Comparison of ENCODE assay signal across 20 cellular contexts in genomic region chr10:22551966-22552365, GRCh38.
A peak's percentile ranks its signal among the peaks of the same experiment; 100 is the strongest.
DNase-seq lines count a peak whose midpoint lies in the region; ATAC-seq and TF ChIP-seq lines count a peak whose summit lies in the region.
"Had no signal": no experiment of that assay in that cellular context is flagged by ENCODE, and none has a peak within 500 bp of the region (broad histone marks: within the 10 kb centered on the region; RNA-seq: fewer than 3 reads in every experiment).

No MANE protein-coding gene starts in this region.

- no peak for DNase-seq in CD4-positive, alpha-beta T cell
- no peak for DNase-seq in CD8-positive, alpha-beta T cell
- no peak for DNase-seq in central memory CD8-positive, alpha-beta T cell (ENCODE audit: low spot score in 2 of 2)
- DNase-seq in nephron progenitor cell (no peak), NCI-H2196 (lab: John Stamatoyannopoulos, UW; ENCODE audit: unreplicated experiment) (no peak), iPS-NIHi7 (ENCODE audit: extremely low spot score) (no peak), UCSD-AML1 (lab: John Stamatoyannopoulos, UW; ENCODE audit: unreplicated experiment) (no peak)
- no peak for DNase-seq in stimulated activated naive CD8-positive, alpha-beta T cell treated with anti-CD3 and anti-CD28 coated beads, Interleukin-15, amount 100 ng/mL, for 72 hours
- DNase-seq: Calu3; CD8-positive, alpha-beta memory T cell; DMS153; Kasumi-1; MG63; NCI-H1417; NCI-H187; NCI-H446 treated with DMSO at 0.1 percent for 48 hours; NCI-H526 treated with DMSO at 0.1 percent for 48 hours; PC-9; RPMI8226; SHP77 had no signal

- peaks cover 81% of the 10 kb centered on the region for H3K36me3 Mint-ChIP-seq in CD4-positive, alpha-beta T cell (ENCODE audit: low read depth)
- H3K36me3 Mint-ChIP-seq in CD8-positive, alpha-beta T cell: peaks cover 81% of the 10 kb centered on the region
- peaks cover 73% of the 10 kb centered on the region for H3K36me3 Mint-ChIP-seq in central memory CD8-positive, alpha-beta T cell (ENCODE audit: insufficient read depth)
- H3K36me3 Mint-ChIP-seq in nephron progenitor cell (ENCODE audit: low read depth): peaks cover 21% of the 10 kb centered on the region

- POLR2A ChIA-PET in CD4-positive, alpha-beta T cell (lab: Charles Lee): no interaction called here
- POLR2A ChIA-PET in CD8-positive, alpha-beta T cell (lab: Charles Lee): interaction anchor here (0.8 to 1.9 kb wide), 2 partner anchors 21 to 115 kb away, joined by 3 to 9 read pairs; no protein-coding TSS in a partner anchor

- no peaks in the 10 kb centered on the region for H3K9me3 ChIP-seq in CD4-positive, alpha-beta T cell (ENCODE audit: control insufficient read depth, low read length)
- no peaks in the 10 kb centered on the region for H3K9me3 ChIP-seq in CD8-positive, alpha-beta T cell (ENCODE audit: low read length)
- H3K9me3 ChIP-seq: MG63 had no signal

- no peaks in the 10 kb centered on the region for H3K9me3 Mint-ChIP-seq in CD4-positive, alpha-beta T cell
- H3K9me3 Mint-ChIP-seq in CD8-positive, alpha-beta T cell: no peaks in the 10 kb centered on the region
- no peaks in the 10 kb centered on the region for H3K9me3 Mint-ChIP-seq in central memory CD8-positive, alpha-beta T cell
- H3K9me3 Mint-ChIP-seq in nephron progenitor cell: no peaks in the 10 kb centered on the region
- no peaks in the 10 kb centered on the region for H3K9me3 Mint-ChIP-seq in stimulated activated naive CD8-positive, alpha-beta T cell treated with anti-CD3 and anti-CD28 coated beads, Interleukin-15, amount 100 ng/mL, for 72 hours

- H3K36me3 ChIP-seq in CD8-positive, alpha-beta T cell (ENCODE audit: insufficient read depth, low read length): peaks cover 33% of the 10 kb centered on the region

- H3K27me3 Mint-ChIP-seq in CD4-positive, alpha-beta T cell: no peaks in the 10 kb centered on the region
- no peaks in the 10 kb centered on the region for H3K27me3 Mint-ChIP-seq in CD8-positive, alpha-beta T cell (ENCODE audit: low read depth)
- H3K27me3 Mint-ChIP-seq in central memory CD8-positive, alpha-beta T cell: no peaks in the 10 kb centered on the region
- H3K27me3 Mint-ChIP-seq in nephron progenitor cell (ENCODE audit: low read depth, poor library complexity): peaks cover under 1% of the 10 kb centered on the region
- no peaks in the 10 kb centered on the region for H3K27me3 Mint-ChIP-seq in stimulated activated naive CD8-positive, alpha-beta T cell treated with anti-CD3 and anti-CD28 coated beads, Interleukin-15, amount 100 ng/mL, for 72 hours
- H3K27me3 Mint-ChIP-seq: CD8-positive, alpha-beta memory T cell had no signal

- no peak overlapping the region for H3K4me3 ChIP-seq in CD8-positive, alpha-beta T cell (ENCODE audit: low read depth, low read length)
- H3K4me3 ChIP-seq: MG63, PC-9 had no signal

- peaks cover 5% of the 10 kb centered on the region for H3K4me1 Mint-ChIP-seq in CD4-positive, alpha-beta T cell (ENCODE audit: low read depth)
- H3K4me1 Mint-ChIP-seq in CD8-positive, alpha-beta T cell (ENCODE audit: low read depth): peaks cover 27% of the 10 kb centered on the region
- peaks cover 19% of the 10 kb centered on the region for H3K4me1 Mint-ChIP-seq in central memory CD8-positive, alpha-beta T cell
- peaks cover 63% of the 10 kb centered on the region for H3K4me1 Mint-ChIP-seq in nephron progenitor cell
- H3K4me1 Mint-ChIP-seq in stimulated activated naive CD8-positive, alpha-beta T cell treated with anti-CD3 and anti-CD28 coated beads, Interleukin-15, amount 100 ng/mL, for 72 hours: peaks cover 24% of the 10 kb centered on the region

- H3K4me3 Mint-ChIP-seq in CD4-positive, alpha-beta T cell: no peak overlapping the region
- no peak overlapping the region for H3K4me3 Mint-ChIP-seq in CD8-positive, alpha-beta T cell
- no peak overlapping the region for H3K4me3 Mint-ChIP-seq in central memory CD8-positive, alpha-beta T cell
- no peak overlapping the region for H3K4me3 Mint-ChIP-seq in nephron progenitor cell
- H3K4me3 Mint-ChIP-seq in stimulated activated naive CD8-positive, alpha-beta T cell treated with anti-CD3 and anti-CD28 coated beads, Interleukin-15, amount 100 ng/mL, for 72 hours: no peak overlapping the region
- H3K4me3 Mint-ChIP-seq: CD8-positive, alpha-beta memory T cell had no signal

- no peak for ATAC-seq in CD4-positive, alpha-beta T cell (ENCODE audit: poor library complexity)
- no peak for ATAC-seq in CD8-positive, alpha-beta T cell
- no peak for ATAC-seq in central memory CD8-positive, alpha-beta T cell (replicated peaks; ENCODE audit: extremely low read depth, poor library complexity, severe bottlenecking)
- no peak for ATAC-seq in stimulated activated naive CD8-positive, alpha-beta T cell treated with anti-CD3 and anti-CD28 coated beads, Interleukin-15, amount 100 ng/mL, for 72 hours

- CTCF ChIA-PET in CD4-positive, alpha-beta T cell (lab: Charles Lee): interaction anchor here (1.3 kb wide), 1 partner anchor 437 kb away, joined by 6 read pairs; no protein-coding TSS in a partner anchor
- CTCF ChIA-PET in CD8-positive, alpha-beta T cell (lab: Charles Lee): interaction anchor here (0.9 to 2.9 kb wide), 6 partner anchors 7 to 559 kb away, joined by 3 to 26 read pairs (median 6); no protein-coding TSS in a partner anchor

- H3K27ac ChIP-seq in CD4-positive, alpha-beta T cell (ENCODE audit: low read depth, low read length): no peak overlapping the region
- H3K27ac ChIP-seq in CD8-positive, alpha-beta T cell (ENCODE audit: low read depth, low read length): no peak overlapping the region
- H3K27ac ChIP-seq: PC-9 had no signal

- no peaks in the 10 kb centered on the region for H3K4me1 ChIP-seq in CD8-positive, alpha-beta T cell (ENCODE audit: insufficient read depth, low read length)

- H3K27me3 ChIP-seq in CD4-positive, alpha-beta T cell (ENCODE audit: control insufficient read depth, insufficient read depth, low read length): no peaks in the 10 kb centered on the region
- no peaks in the 10 kb centered on the region for H3K27me3 ChIP-seq in CD8-positive, alpha-beta T cell (ENCODE audit: insufficient read depth, low read length)
- H3K27me3 ChIP-seq: MG63 had no signal

- no peak for TF ChIP-seq CTCF in CD4-positive, alpha-beta T cell (IDR thresholded peaks at IDR 0.05)
- no peak for TF ChIP-seq CTCF in CD8-positive, alpha-beta T cell (IDR thresholded peaks at IDR 0.05)
- TF ChIP-seq CTCF in nephron progenitor cell (IDR thresholded peaks at IDR 0.05): no peak

- intact Hi-C loops in CD4-positive, alpha-beta T cell (cut with DNase I, micrococcal nuclease): loop anchor here (2.0 to 5.0 kb wide), 4 partner anchors 439 to 557 kb away; no protein-coding TSS in a partner anchor
- intact Hi-C loops in CD8-positive, alpha-beta T cell (cut with DNase I, micrococcal nuclease): loop anchor here (1.0 to 10.0 kb wide), 7 partner anchors 19 to 560 kb away; partner anchors contain the start of gene DNAJC1 (in 1 of the 2)

- peak overlapping the region; percentile 21 for H3K27ac Mint-ChIP-seq in CD4-positive, alpha-beta T cell
- H3K27ac Mint-ChIP-seq in CD8-positive, alpha-beta T cell: peak overlapping the region; percentile 23
- H3K27ac Mint-ChIP-seq in central memory CD8-positive, alpha-beta T cell (ENCODE audit: low read depth): peak overlapping the region; percentile 49
- H3K27ac Mint-ChIP-seq in nephron progenitor cell: peak overlapping the region; percentile 52
- no peak overlapping the region for H3K27ac Mint-ChIP-seq in stimulated activated naive CD8-positive, alpha-beta T cell treated with anti-CD3 and anti-CD28 coated beads, Interleukin-15, amount 100 ng/mL, for 72 hours

Comparison
In these comparisons a context has a peak if more than half of its experiments do, and no peak if none do; other contexts are left out.
1. H3K27ac Mint-ChIP-seq: peak in CD4-positive, alpha-beta T cell (single experiment), CD8-positive, alpha-beta T cell (single experiment), central memory CD8-positive, alpha-beta T cell (single experiment) and nephron progenitor cell (single experiment); none in stimulated activated naive CD8-positive, alpha-beta T cell treated with anti-CD3 and anti-CD28 coated beads, Interleukin-15, amount 100 ng/mL, for 72 hours (0 of 2).